ENCODE assay signal across 8 cellular contexts in genomic region chr7:151351967-151352366, GRCh38. TPM values are rescaled to one million over a fixed set of nuclear protein-coding genes. Genes with fewer than 3 reads are reported as not detected.
DNase-seq lines count a peak whose midpoint lies in the region; ATAC-seq and FAIRE-seq lines count a peak whose summit lies in the region.

No MANE protein-coding gene starts in this region.

- intact Hi-C loops in posterior cingulate gyrus (cut with DNase I) = no loop called here

- H3K27me3 Mint-ChIP-seq in activated T-cell treated with anti-CD3 and anti-CD28 coated beads, Interleukin-2, amount 50 U/mL, for 4 hours (ENCODE audit: low read depth) = no peaks in the 10 kb centered on the region

- peak; percentile 60 for FAIRE-seq in GM18507 (lab: Jason Lieb, UNC)

- DNase-seq in GM18507 (ENCODE audit: extremely low spot score, insufficient read length, low read depth) (peak; percentile 17), cerebellar cortex (ENCODE audit: low spot score) (no peak), NCI-H1694 (lab: John Stamatoyannopoulos, UW) (no peak), NCI-H2171 treated with DMSO at 0.1 percent for 48 hours (lab: John Stamatoyannopoulos, UW) (no peak), posterior cingulate gyrus (no peak)
- DNase-seq in Jurkat, Clone E6-1 (ENCODE audit: low read depth, low spot score) = peak; percentile 96
- peak; percentile 26 for DNase-seq in activated T-cell treated with anti-CD3 and anti-CD28 coated beads, Interleukin-2, amount 50 U/mL, for 4 hours
- peak; percentile 22 for DNase-seq in stimulated activated CD4-positive, alpha-beta T cell treated with anti-CD3 and anti-CD28 coated beads, Interleukin-2, amount 100 ng/mL, for 4 hours (ENCODE audit: low read depth)

- no peaks in the 10 kb centered on the region for H3K9me3 Mint-ChIP-seq in activated T-cell treated with anti-CD3 and anti-CD28 coated beads, Interleukin-2, amount 50 U/mL, for 4 hours

- peaks cover 47% of the 10 kb centered on the region for H3K4me1 Mint-ChIP-seq in activated T-cell treated with anti-CD3 and anti-CD28 coated beads, Interleukin-2, amount 50 U/mL, for 4 hours (ENCODE audit: low read depth)

- H3K36me3 Mint-ChIP-seq in activated T-cell treated with anti-CD3 and anti-CD28 coated beads, Interleukin-2, amount 50 U/mL, for 4 hours (ENCODE audit: insufficient read depth) = peaks cover 22% of the 10 kb centered on the region

- ATAC-seq in activated T-cell treated with anti-CD3 and anti-CD28 coated beads, Interleukin-2, amount 50 U/mL, for 4 hours = peak; percentile 13 to 23

- peak overlapping the region; percentile 35 for H3K4me3 ChIP-seq in Jurkat, Clone E6-1 (ENCODE audit: low read length)

- H3K4me3 Mint-ChIP-seq in activated T-cell treated with anti-CD3 and anti-CD28 coated beads, Interleukin-2, amount 50 U/mL, for 4 hours = peak overlapping the region; percentile 20

RNA-seq across cellular contexts. Expression of gene NUB1, which starts 10.4 kb away (rescaled TPM):
- 53.0 TPM for polyA plus RNA-seq in Jurkat, Clone E6-1 (2012; ENCODE audit: insufficient read depth, insufficient read length)
- total RNA-seq in activated T-cell treated with anti-CD3 and anti-CD28 coated beads, Interleukin-2, amount 50 U/mL, for 4 hours = 10 to 100 TPM; 25.9 to 26.9 (median 26.5) TPM

RNA-seq across cellular contexts. Expression of gene WDR86, which starts 57.9 kb away (rescaled TPM):
- not detected for polyA plus RNA-seq in Jurkat, Clone E6-1 (2012; ENCODE audit: insufficient read depth, insufficient read length)
- total RNA-seq in activated T-cell treated with anti-CD3 and anti-CD28 coated beads, Interleukin-2, amount 50 U/mL, for 4 hours = under 1 TPM; 0.27 to 0.46 (median 0.37) TPM

Comparison
In these comparisons a context has a peak if more than half of its experiments do, and no peak if none do; other contexts are left out.
1. DNase-seq: peak in GM18507 (single experiment), Jurkat, Clone E6-1 (single experiment), activated T-cell treated with anti-CD3 and anti-CD28 coated beads, Interleukin-2, amount 50 U/mL, for 4 hours (single experiment) and stimulated activated CD4-positive, alpha-beta T cell treated with anti-CD3 and anti-CD28 coated beads, Interleukin-2, amount 100 ng/mL, for 4 hours (single experiment); none in cerebellar cortex (single experiment), NCI-H1694 (single experiment), NCI-H2171 treated with DMSO at 0.1 percent for 48 hours (single experiment) and posterior cingulate gyrus (0 of 10).